8 cellular contexts compared by ENCODE assay signal in the genomic region with DNA sequence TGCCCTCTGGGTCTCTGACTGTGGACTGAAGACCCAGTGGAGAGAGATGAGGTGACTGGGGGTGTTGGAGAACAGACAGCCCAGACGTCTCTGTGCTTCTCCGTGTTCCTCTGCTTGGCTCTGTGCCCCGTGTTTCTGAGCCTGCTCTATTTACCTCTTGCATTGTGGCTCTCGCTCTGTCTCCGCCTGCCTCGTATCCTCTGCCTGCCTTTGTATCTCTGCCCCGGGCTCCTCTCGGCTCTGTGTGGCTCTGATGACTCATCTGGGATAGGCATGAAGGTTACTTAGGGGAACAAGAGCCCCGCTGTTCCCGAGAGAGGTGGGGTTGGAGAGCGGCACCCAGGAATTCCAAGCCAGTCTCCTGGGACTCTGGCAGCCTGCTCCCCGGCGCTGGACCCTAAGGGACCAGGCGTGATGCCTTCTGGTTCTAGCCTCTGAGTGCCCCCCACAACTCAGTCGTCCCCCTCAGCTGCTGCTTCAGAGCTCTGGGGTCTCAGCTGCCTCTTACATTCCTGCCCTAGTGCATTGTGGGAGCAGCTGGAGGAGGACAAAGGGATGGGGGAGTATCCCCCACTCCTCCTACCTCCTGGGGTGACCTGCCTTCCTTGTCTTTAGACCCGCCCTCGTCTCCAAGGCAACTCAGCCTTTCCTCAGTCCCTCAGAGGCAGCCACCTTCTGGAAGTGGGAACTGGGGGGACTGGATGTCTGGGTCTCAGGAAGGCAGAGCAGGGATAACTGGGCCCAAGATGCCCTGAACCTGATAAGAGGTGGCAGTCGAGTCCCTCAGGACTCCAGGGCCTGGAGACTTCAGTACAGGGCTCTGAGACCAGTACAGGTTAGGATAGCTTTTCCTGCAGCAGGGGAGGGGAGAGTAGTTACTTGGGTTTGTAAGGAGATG. TPM values are rescaled to one million over a fixed set of nuclear protein-coding genes. Genes with fewer than 3 reads are reported as not detected.
A peak's percentile ranks its signal among the peaks of the same experiment; 100 is the strongest.
DNase-seq lines count a peak whose midpoint lies in the region; ATAC-seq and TF ChIP-seq lines count a peak whose summit lies in the region.

No MANE protein-coding gene starts in this region.

- peaks cover 44% of the 10 kb centered on the region for H3K4me1 ChIP-seq in muscle layer of colon (ENCODE audit: insufficient read depth, low read length)

- no peaks in the 10 kb centered on the region for H3K9me3 ChIP-seq in muscle layer of colon (ENCODE audit: low read length)

- H3K27ac ChIP-seq in muscle layer of colon (ENCODE audit: low read depth, low read length), result peak overlapping the region; percentile 69

- no peak overlapping the region for H3K27ac Mint-ChIP-seq in activated CD4-positive, alpha-beta memory T cell treated with anti-CD3 and anti-CD28 coated beads for 36 hours
- H3K27ac Mint-ChIP-seq in type B pancreatic cell, result peak overlapping the region; percentile 99

- H3K4me1 Mint-ChIP-seq in activated CD4-positive, alpha-beta memory T cell treated with anti-CD3 and anti-CD28 coated beads for 36 hours (ENCODE audit: low read depth), result peaks cover 25% of the 10 kb centered on the region
- peaks cover 58% of the 10 kb centered on the region for H3K4me1 Mint-ChIP-seq in type B pancreatic cell (ENCODE audit: unreplicated experiment)

- no peaks in the 10 kb centered on the region for H3K36me3 Mint-ChIP-seq in activated CD4-positive, alpha-beta memory T cell treated with anti-CD3 and anti-CD28 coated beads for 36 hours
- peaks cover 16% of the 10 kb centered on the region for H3K36me3 Mint-ChIP-seq in type B pancreatic cell

- peak overlapping the region; percentile 62 to 73 for H3K4me3 ChIP-seq in muscle layer of colon (ENCODE audit: low read depth in 1 of 2, low read length in 2 of 2)

- POLR2A ChIA-PET in activated CD4-positive, alpha-beta memory T cell treated with anti-CD3 and anti-CD28 coated beads for 36 hours (lab: Charles Lee), result no interaction called here

- no peak for TF ChIP-seq CTCF in type B pancreatic cell (conservative IDR thresholded peaks at IDR 0.05)

- no peak for ATAC-seq in HG02571 (IDR thresholded peaks at IDR 0.05; ENCODE audit: unreplicated experiment)

- CTCF ChIA-PET in activated CD4-positive, alpha-beta memory T cell treated with anti-CD3 and anti-CD28 coated beads for 36 hours (lab: Charles Lee), result interaction anchor here (0.9 to 1.5 kb wide), 2 partner anchors 156 to 193 kb away, joined by 3 to 4 read pairs; no protein-coding TSS in a partner anchor

- no peaks in the 10 kb centered on the region for H3K27me3 Mint-ChIP-seq in activated CD4-positive, alpha-beta memory T cell treated with anti-CD3 and anti-CD28 coated beads for 36 hours
- H3K27me3 Mint-ChIP-seq in type B pancreatic cell, result no peaks in the 10 kb centered on the region

- H3K9me3 Mint-ChIP-seq in activated CD4-positive, alpha-beta memory T cell treated with anti-CD3 and anti-CD28 coated beads for 36 hours, result no peaks in the 10 kb centered on the region
- no peaks in the 10 kb centered on the region for H3K9me3 Mint-ChIP-seq in type B pancreatic cell

- intact Hi-C loops in activated CD4-positive, alpha-beta memory T cell treated with anti-CD3 and anti-CD28 coated beads for 36 hours (cut with micrococcal nuclease), result no loop called here

- no peaks in the 10 kb centered on the region for H3K27me3 ChIP-seq in muscle layer of colon (ENCODE audit: control insufficient read depth in 1 of 2, insufficient read depth in 2 of 2, low read length in 2 of 2)

- peaks cover 24% of the 10 kb centered on the region for H3K36me3 ChIP-seq in muscle layer of colon (ENCODE audit: insufficient read depth, low read length)

- DNase-seq in Daoy (ENCODE audit: low read depth) (peak; percentile 89), NCI-H1105 (lab: John Stamatoyannopoulos, UW) (peak; percentile 80), fibroblast of gingiva (ENCODE audit: low read depth) (peak; percentile 56), type B pancreatic cell (ENCODE audit: extremely low spot score, unreplicated experiment) (no peak), NOMO-1 treated with DMSO at 0.1 percent for 48 hours (lab: John Stamatoyannopoulos, UW; ENCODE audit: unreplicated experiment) (no peak)
- DNase-seq in activated CD4-positive, alpha-beta memory T cell treated with anti-CD3 and anti-CD28 coated beads for 36 hours, result peak; percentile 38

- H3K4me3 Mint-ChIP-seq in activated CD4-positive, alpha-beta memory T cell treated with anti-CD3 and anti-CD28 coated beads for 36 hours, result peak overlapping the region; percentile 70
- H3K4me3 Mint-ChIP-seq in type B pancreatic cell, result peak overlapping the region; percentile 93

- peak overlapping the region; percentile 59 for H3K9ac ChIP-seq in muscle layer of colon (ENCODE audit: low read length)

RNA-seq across cellular contexts. Expression of gene DDR1, which starts 1.9 kb away (rescaled TPM):
- total RNA-seq in Daoy (2014; rRNA removed; shearing (Covaris generic)), result 12.7 and 25.0 TPM in 2 replicates
- total RNA-seq in activated CD4-positive, alpha-beta memory T cell treated with anti-CD3 and anti-CD28 coated beads for 36 hours, result 1 to 10 TPM; 8.1 to 8.7 TPM
- total RNA-seq in type B pancreatic cell (ENCODE audit: low replicate concordance), result 197 and 315 TPM in 2 replicates

RNA-seq across cellular contexts. Expression of gene GTF2H4, which starts 21.8 kb away (rescaled TPM):
- total RNA-seq in Daoy (2014; rRNA removed; shearing (Covaris generic)), result 12.6 and 13.7 TPM in 2 replicates
- 10 to 100 TPM; 35.2 to 39.2 TPM for total RNA-seq in activated CD4-positive, alpha-beta memory T cell treated with anti-CD3 and anti-CD28 coated beads for 36 hours
- 40.8 and 78.7 TPM in 2 replicates for total RNA-seq in type B pancreatic cell (ENCODE audit: low replicate concordance)

RNA-seq across cellular contexts. Expression of gene VARS2, which starts 27.8 kb away (rescaled TPM):
- 18.8 and 23.5 TPM in 2 replicates for total RNA-seq in Daoy (2014; rRNA removed; shearing (Covaris generic))
- total RNA-seq in activated CD4-positive, alpha-beta memory T cell treated with anti-CD3 and anti-CD28 coated beads for 36 hours, result 10 to 100 TPM; 56.9 to 68.9 TPM
- total RNA-seq in type B pancreatic cell (ENCODE audit: low replicate concordance), result 43.8 and 79.4 TPM in 2 replicates

RNA-seq across cellular contexts. Expression of gene SFTA2, which starts 45.7 kb away (rescaled TPM):
- not detected in 2 replicates for total RNA-seq in Daoy (2014; rRNA removed; shearing (Covaris generic))
- total RNA-seq in activated CD4-positive, alpha-beta memory T cell treated with anti-CD3 and anti-CD28 coated beads for 36 hours, result not detected
- 2.7 and 3.6 TPM in 2 replicates for total RNA-seq in type B pancreatic cell (ENCODE audit: low replicate concordance)

RNA-seq across cellular contexts. Expression of gene MUCL3, which starts 54.5 kb away (rescaled TPM):
- not detected in 2 replicates for total RNA-seq in Daoy (2014; rRNA removed; shearing (Covaris generic))
- total RNA-seq in activated CD4-positive, alpha-beta memory T cell treated with anti-CD3 and anti-CD28 coated beads for 36 hours, result not detected
- total RNA-seq in type B pancreatic cell (ENCODE audit: low replicate concordance), result 0.31 and 3.5 TPM in 2 replicates

Comparison
In these comparisons a context has a peak if more than half of its experiments do, and no peak if none do; other contexts are left out.
1. DNase-seq: peak in Daoy (single experiment), NCI-H1105 (single experiment), activated CD4-positive, alpha-beta memory T cell treated with anti-CD3 and anti-CD28 coated beads for 36 hours (single experiment) and fibroblast of gingiva (single experiment); none in type B pancreatic cell (single experiment) and NOMO-1 treated with DMSO at 0.1 percent for 48 hours (single experiment).